ENCODE assay signal across 16 cellular contexts in the genomic region with DNA sequence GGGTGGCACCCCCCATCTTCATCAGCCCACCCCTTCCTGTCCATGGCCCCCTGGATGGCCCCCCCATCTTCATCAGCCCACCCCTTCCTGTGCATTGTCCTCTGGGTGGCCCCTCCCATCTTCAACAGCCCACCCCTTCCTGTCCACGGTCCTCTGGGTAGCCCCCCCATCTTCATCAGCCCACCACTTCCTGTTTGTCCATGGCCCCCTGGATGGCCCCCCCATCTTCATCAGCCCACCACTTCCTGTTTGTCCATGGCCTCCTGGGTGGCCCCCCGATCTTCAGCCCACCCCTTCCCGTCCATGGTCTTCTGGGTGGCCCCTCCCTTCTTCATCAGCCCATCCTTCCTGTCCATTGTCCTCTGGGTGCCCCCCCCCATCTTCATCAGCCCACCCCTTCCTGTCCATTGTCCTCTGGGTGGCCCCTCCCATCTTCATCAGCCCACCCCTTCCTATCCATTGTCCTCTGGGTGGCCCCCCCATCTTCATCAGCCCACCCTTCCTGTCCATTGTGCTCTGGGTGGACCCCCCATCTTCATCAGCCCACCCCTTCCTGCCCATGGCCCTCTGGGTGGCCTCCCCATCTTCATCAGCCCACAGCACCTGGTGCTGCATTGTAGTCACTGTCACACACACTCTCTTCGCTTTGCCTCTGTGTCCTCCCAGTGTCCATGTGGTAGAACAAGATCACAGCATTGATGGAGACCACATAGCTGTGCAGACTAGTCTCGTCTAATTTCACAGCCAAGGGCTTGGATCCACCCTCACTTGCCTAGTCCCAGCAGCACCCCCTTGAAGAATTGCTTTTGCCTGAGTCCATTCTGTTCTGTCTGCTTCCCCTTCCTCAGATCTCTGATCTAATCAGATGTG.
DNase-seq lines count a peak whose midpoint lies in the region; ATAC-seq, FAIRE-seq and TF ChIP-seq lines count a peak whose summit lies in the region.
"Had no signal": no experiment of that assay in that cellular context is flagged by ENCODE, and none has a peak within 500 bp of the region (broad histone marks: within the 10 kb centered on the region; RNA-seq: fewer than 3 reads in every experiment).

No MANE protein-coding gene starts in this region.

- no peaks in the 10 kb centered on the region for H3K9me3 Mint-ChIP-seq in CD8-positive, alpha-beta T cell
- no peaks in the 10 kb centered on the region for H3K9me3 Mint-ChIP-seq in CD4-positive, alpha-beta memory T cell
- H3K9me3 Mint-ChIP-seq in H9: no peaks in the 10 kb centered on the region

- dilution Hi-C loops in IMR-90 (cut with HindIII; ENCODE audit: low sequenced_read_pairs, unreplicated experiment): no loop called here

- CTCF ChIA-PET in CD8-positive, alpha-beta T cell (lab: Charles Lee): no interaction called here
- CTCF ChIA-PET in IMR-90 (lab: Yijun Ruan, JAX): no interaction called here
- CTCF ChIA-PET in CD4-positive, alpha-beta memory T cell (lab: Charles Lee; ENCODE audit: partially characterized antibody): no interaction called here

- H2BK15ac ChIP-seq in IMR-90 (ENCODE audit: low read depth, low read length): no peak overlapping the region
- no peak overlapping the region for H2BK15ac ChIP-seq in H9 (ENCODE audit: low read depth, low read length)

- no peaks in the 10 kb centered on the region for H3K27me3 ChIP-seq in BLaER1 treated with 17β-estradiol and CSF1 and Interleukin-3, amounts not matched to agents 10 nM and 100 nM
- H3K27me3 ChIP-seq in CD8-positive, alpha-beta T cell (ENCODE audit: insufficient read depth, low read length): no peaks in the 10 kb centered on the region
- no peaks in the 10 kb centered on the region for H3K27me3 ChIP-seq in IMR-90 (ENCODE audit: control insufficient read depth, insufficient read depth, low read length)
- no peaks in the 10 kb centered on the region for H3K27me3 ChIP-seq in bronchial epithelial cell (ENCODE audit: control insufficient read depth, insufficient read depth, low read length)
- H3K27me3 ChIP-seq in CD4-positive, alpha-beta memory T cell (ENCODE audit: insufficient read depth, low read length): no peaks in the 10 kb centered on the region
- no peaks in the 10 kb centered on the region for H3K27me3 ChIP-seq in H9 (ENCODE audit: insufficient read depth, low read length)

- H3K4me3 ChIP-seq in BLaER1 treated with 17β-estradiol and CSF1 and Interleukin-3, amounts not matched to agents 10 nM and 100 nM: no peak overlapping the region
- no peak overlapping the region for H3K4me3 ChIP-seq in CD8-positive, alpha-beta T cell (ENCODE audit: low read depth, low read length)
- no peak overlapping the region for H3K4me3 ChIP-seq in IMR-90 (ENCODE audit: insufficient read depth, low read depth, low read length)
- no peak overlapping the region for H3K4me3 ChIP-seq in bronchial epithelial cell (ENCODE audit: low read depth, low read length)
- no peak overlapping the region for H3K4me3 ChIP-seq in CD4-positive, alpha-beta memory T cell (ENCODE audit: low read length in 2 of 2)
- H3K4me3 ChIP-seq: HAP-1, K562 had no signal

- no peak overlapping the region for H2BK12ac ChIP-seq in H9 (ENCODE audit: insufficient read length, low read depth, low read length)

- H3T11ph ChIP-seq in H9 (ENCODE audit: low read length): no peak overlapping the region

- H3K18ac ChIP-seq in IMR-90 (ENCODE audit: low read depth, low read length) (no peak overlapping the region), H9 (ENCODE audit: insufficient read length, low read depth, low read length) (no peak overlapping the region)

- DNase-seq in CD8-positive, alpha-beta T cell: peak in 1 of 7 experiments; percentile 48
- no peak for DNase-seq in IMR-90
- no peak for DNase-seq in bronchial epithelial cell (ENCODE audit: low read depth)
- DNase-seq in NCI-H510A treated with DMSO at 0.1 percent for 48 hours (lab: John Stamatoyannopoulos, UW): no peak
- DNase-seq in cerebellum (ENCODE audit: low spot score): no peak
- no peak for DNase-seq in CD4-positive, alpha-beta memory T cell
- no peak for DNase-seq in H9
- DNase-seq: AML-193, NCI-H1694 treated with DMSO at 0.1 percent for 48 hours, NCI-H774, SW 1271 had no signal

- TF ChIP-seq CTCF in CD8-positive, alpha-beta T cell (IDR thresholded peaks at IDR 0.05): no peak
- no peak for TF ChIP-seq CTCF in IMR-90 (conservative IDR thresholded peaks at IDR 0.05; ENCODE audit: low read depth, low read length)
- no peak for TF ChIP-seq CTCF in bronchial epithelial cell (IDR thresholded peaks at IDR 0.05; ENCODE audit: insufficient read depth, low read length, severe bottlenecking)
- no peak for TF ChIP-seq CTCF in H9 (conservative IDR thresholded peaks at IDR 0.05)

- TF ChIP-seq POLR2A in IMR-90 (IDR thresholded peaks at IDR 0.05; ENCODE audit: low read depth, low read length): no peak

- H3K9me1 ChIP-seq in IMR-90 (ENCODE audit: insufficient read depth, low read length): peaks cover 3% of the 10 kb centered on the region; the same call in 1 of the 2 replicates

- in situ Hi-C loops in IMR-90 (cut with MboI; ENCODE audit: low sequenced_read_pairs): no loop called here

- H4K5ac ChIP-seq in IMR-90 (ENCODE audit: low read depth, low read length): no peak overlapping the region
- no peak overlapping the region for H4K5ac ChIP-seq in H9 (ENCODE audit: insufficient read length, low read depth, low read length)

- H3K27ac ChIP-seq in BLaER1 treated with 17β-estradiol and CSF1 and Interleukin-3, amounts not matched to agents 10 nM and 100 nM: peak overlapping the region in 9 of 11 experiments; percentile 35 to 76 (median 66); a peak in 16 of 22 replicates
- peak overlapping the region; percentile 4 for H3K27ac ChIP-seq in CD8-positive, alpha-beta T cell (ENCODE audit: low read depth, low read length)
- H3K27ac ChIP-seq in IMR-90 (ENCODE audit: insufficient read depth, low read length) (no peak overlapping the region), H9 (ENCODE audit: insufficient read length, low read depth, low read length) (no peak overlapping the region)
- H3K27ac ChIP-seq in CD4-positive, alpha-beta memory T cell (ENCODE audit: low read depth, low read length): no peak overlapping the region

- no peaks in the 10 kb centered on the region for H3K36me3 Mint-ChIP-seq in CD8-positive, alpha-beta T cell
- H3K36me3 Mint-ChIP-seq in CD4-positive, alpha-beta memory T cell: no peaks in the 10 kb centered on the region
- H3K36me3 Mint-ChIP-seq in H9 (ENCODE audit: insufficient read depth in 1 of 3, low read depth in 3 of 3): no peaks in the 10 kb centered on the region

- H3K23ac ChIP-seq in IMR-90 (ENCODE audit: low read depth, low read length) (no peak overlapping the region), H9 (ENCODE audit: insufficient read length, low read depth, low read length) (no peak overlapping the region)

- no TSS peak for BruUV-seq in IMR-90 (replicated peaks; lab: Mats Ljungman, UMichigan)

- peak overlapping the region; percentile 35 to 74 (median 58); a peak in 21 of 22 replicates for H3K4me2 ChIP-seq in BLaER1 treated with 17β-estradiol and CSF1 and Interleukin-3, amounts not matched to agents 10 nM and 100 nM
- H3K4me2 ChIP-seq in IMR-90 (ENCODE audit: low read depth, low read length) (no peak overlapping the region), H9 (ENCODE audit: insufficient read depth, insufficient read length, low read length) (no peak overlapping the region)

- peaks cover 0 to 36% (median 10%) of the 10 kb centered on the region in 11 experiments; a peak in 15 of 22 replicates for H3K36me3 ChIP-seq in BLaER1 treated with 17β-estradiol and CSF1 and Interleukin-3, amounts not matched to agents 10 nM and 100 nM
- H3K36me3 ChIP-seq in CD8-positive, alpha-beta T cell (ENCODE audit: insufficient read depth, low read length): no peaks in the 10 kb centered on the region
- H3K36me3 ChIP-seq in IMR-90 (ENCODE audit: control insufficient read depth, insufficient read depth, low read length) (no peaks in the 10 kb centered on the region), bronchial epithelial cell (ENCODE audit: control insufficient read depth, insufficient read depth, low read length) (no peaks in the 10 kb centered on the region)
- no peaks in the 10 kb centered on the region for H3K36me3 ChIP-seq in CD4-positive, alpha-beta memory T cell (ENCODE audit: insufficient read depth, low read length)
- H3K36me3 ChIP-seq: HAP-1 had no signal

- 92% methylated on average over 2 of the region's 5 CpGs; no CpG with 5 or more reads in 1 of the 2 experiments for WGBS in IMR-90 (ENCODE audit: extremely low coverage in 2 of 2, insufficient read length in 1 of 2), 2 experiments
- WGBS in H9 (ENCODE audit: extremely low coverage, insufficient read length, low lambda C conversion rate): no CpG with 5 or more reads among the region's 5 CpGs

- H3K4ac ChIP-seq in IMR-90 (ENCODE audit: low read depth, low read length) (no peak overlapping the region), H9 (ENCODE audit: low read depth, low read length) (no peak overlapping the region)

- H3K79me1 ChIP-seq in IMR-90 (ENCODE audit: low read depth in 1 of 2, low read length in 2 of 2): no peaks in the 10 kb centered on the region
- no peaks in the 10 kb centered on the region for H3K79me1 ChIP-seq in H9 (ENCODE audit: insufficient read depth, low read depth, low read length, poor library complexity, severe bottlenecking)

- no peak overlapping the region for H2AK5ac ChIP-seq in IMR-90 (ENCODE audit: low read depth, low read length)
- H2AK5ac ChIP-seq in H9 (ENCODE audit: insufficient read length, low read length): no peak overlapping the region

- intact Hi-C loops in CD8-positive, alpha-beta T cell (cut with DNase I, micrococcal nuclease): no loop called here
- intact Hi-C loops in IMR-90 (cut with micrococcal nuclease): no loop called here
- intact Hi-C loops in CD4-positive, alpha-beta memory T cell (cut with micrococcal nuclease): no loop called here

- H3K14ac ChIP-seq in IMR-90 (replicated peaks; ENCODE audit: low read depth, low read length) (no peak overlapping the region), H9 (ENCODE audit: insufficient read depth, low read length) (no peak overlapping the region)

- peak; percentile 7 for FAIRE-seq in bronchial epithelial cell (lab: Jason Lieb, UNC)
- FAIRE-seq: RCC 7860 had no signal

- H4K20me1 ChIP-seq in BLaER1 treated with 17β-estradiol and CSF1 and Interleukin-3, amounts not matched to agents 10 nM and 100 nM: peaks cover 0 to 55% (median 8%) of the 10 kb centered on the region in 11 experiments; a peak in 7 of 22 replicates
- no peaks in the 10 kb centered on the region; the same call in none of the 2 replicates for H4K20me1 ChIP-seq in IMR-90 (ENCODE audit: insufficient read depth, low read length)
- no peaks in the 10 kb centered on the region for H4K20me1 ChIP-seq in H9 (ENCODE audit: control insufficient read depth, insufficient read depth, insufficient read length)

- H4K91ac ChIP-seq in IMR-90 (ENCODE audit: insufficient read depth, low read depth, low read length): no peak overlapping the region
- H4K91ac ChIP-seq in H9 (ENCODE audit: insufficient read length, low read depth, low read length): no peak overlapping the region

- POLR2A ChIA-PET in CD8-positive, alpha-beta T cell (lab: Charles Lee): no interaction called here
- POLR2A ChIA-PET in IMR-90 (lab: Charles Lee; ENCODE audit: unreplicated experiment): no interaction called here
- POLR2A ChIA-PET in CD4-positive, alpha-beta memory T cell (lab: Charles Lee; ENCODE audit: partially characterized antibody): interaction anchor here (0.7 kb wide), 1 partner anchor 14 kb away, joined by 3 read pairs; no protein-coding TSS in a partner anchor

- no peaks in the 10 kb centered on the region for H3K23me2 ChIP-seq in H9 (ENCODE audit: insufficient read length, low read depth, low read length, poor library complexity, severe bottlenecking)

- peak overlapping the region in 9 of 11 experiments; percentile 6 to 58 (median 48); a peak in 13 of 22 replicates for H3K9ac ChIP-seq in BLaER1 treated with 17β-estradiol and CSF1 and Interleukin-3, amounts not matched to agents 10 nM and 100 nM
- H3K9ac ChIP-seq in IMR-90 (ENCODE audit: low read depth, low read length) (no peak overlapping the region), H9 (ENCODE audit: extremely low read depth, insufficient read length, low read length) (no peak overlapping the region)

- no peak overlapping the region for H3K4me3 Mint-ChIP-seq in CD8-positive, alpha-beta T cell
- H3K4me3 Mint-ChIP-seq in CD4-positive, alpha-beta memory T cell: no peak overlapping the region
- no peak overlapping the region for H3K4me3 Mint-ChIP-seq in H9

- H2AFZ ChIP-seq in IMR-90 (replicated peaks; ENCODE audit: low read length, poor library complexity) (no peak overlapping the region), H9 (ENCODE audit: low read length) (no peak overlapping the region)

- H3K56ac ChIP-seq in IMR-90 (ENCODE audit: extremely low read depth, insufficient read depth, low read length) (no peak overlapping the region), H9 (ENCODE audit: insufficient read length, low read depth, low read length) (no peak overlapping the region)

- no peak overlapping the region for H2BK120ac ChIP-seq in IMR-90 (ENCODE audit: low read depth, low read length)
- H2BK120ac ChIP-seq in H9 (ENCODE audit: low read depth, low read length, poor library complexity, severe bottlenecking): no peak overlapping the region

- H3K27me3 Mint-ChIP-seq in CD8-positive, alpha-beta T cell (ENCODE audit: low read depth): peaks cover 2% of the 10 kb centered on the region
- H3K27me3 Mint-ChIP-seq in CD4-positive, alpha-beta memory T cell: peaks cover 0 to 4% of the 10 kb centered on the region in 2 donors
- H3K27me3 Mint-ChIP-seq in H9 (ENCODE audit: low read depth): no peaks in the 10 kb centered on the region

- no peak overlapping the region for H3K27ac Mint-ChIP-seq in CD8-positive, alpha-beta T cell
- no peak overlapping the region for H3K27ac Mint-ChIP-seq in CD4-positive, alpha-beta memory T cell
- H3K27ac Mint-ChIP-seq in H9: no peak overlapping the region

- H3K4me1 ChIP-seq in BLaER1 treated with 17β-estradiol and CSF1 and Interleukin-3, amounts not matched to agents 10 nM and 100 nM: peaks cover 25 to 68% (median 61%) of the 10 kb centered on the region in 10 experiments
- peaks cover 17% of the 10 kb centered on the region for H3K4me1 ChIP-seq in CD8-positive, alpha-beta T cell (ENCODE audit: insufficient read depth, low read length)
- H3K4me1 ChIP-seq in IMR-90 (ENCODE audit: control insufficient read depth, insufficient read depth, low read length): no peaks in the 10 kb centered on the region
- H3K4me1 ChIP-seq in CD4-positive, alpha-beta memory T cell (ENCODE audit: insufficient read depth, low read length): peaks cover 4% of the 10 kb centered on the region
- H3K4me1 ChIP-seq in H9 (ENCODE audit: insufficient read depth, low read length): no peaks in the 10 kb centered on the region
- H3K4me1 ChIP-seq: HAP-1 had no signal

- no peak for TF ChIP-seq RAD21 in IMR-90 (IDR thresholded peaks at IDR 0.05; ENCODE audit: low read length)

- H3K9me3 ChIP-seq in BLaER1 treated with 17β-estradiol and CSF1 and Interleukin-3, amounts not matched to agents 10 nM and 100 nM (replicated peaks in 1 of 11): peaks cover 0 to 7% (median 0%) of the 10 kb centered on the region in 11 experiments; a peak in 1 of 22 replicates
- no peaks in the 10 kb centered on the region for H3K9me3 ChIP-seq in CD8-positive, alpha-beta T cell (ENCODE audit: low read length)
- H3K9me3 ChIP-seq in IMR-90 (ENCODE audit: control insufficient read depth, insufficient read depth, low read length) (no peaks in the 10 kb centered on the region), H9 (ENCODE audit: control insufficient read depth, low read depth, low read length) (no peaks in the 10 kb centered on the region)
- H3K9me3 ChIP-seq in CD4-positive, alpha-beta memory T cell (ENCODE audit: control insufficient read depth in 1 of 2, low read length in 2 of 2): no peaks in the 10 kb centered on the region
- H3K9me3 ChIP-seq: HAP-1 had no signal

- H2AK9ac ChIP-seq in IMR-90 (replicated peaks; ENCODE audit: low read depth, low read length, poor library complexity): peak overlapping the region; percentile 50

- no peaks in the 10 kb centered on the region for H3K79me2 ChIP-seq in H9 (ENCODE audit: insufficient read depth, low read length)

- H4K8ac ChIP-seq in IMR-90 (ENCODE audit: low read depth in 2 of 2, low read length in 2 of 2) (no peak overlapping the region), H9 (replicated peaks; ENCODE audit: insufficient read length, low read depth, low read length) (no peak overlapping the region)

- H2BK5ac ChIP-seq in IMR-90 (ENCODE audit: low read depth, low read length, poor library complexity, severe bottlenecking) (no peak overlapping the region), H9 (ENCODE audit: insufficient read length, low read length) (no peak overlapping the region)

- peak; percentile 64 for ATAC-seq in CD8-positive, alpha-beta T cell
- no peak for ATAC-seq in IMR-90 (ENCODE audit: low read depth)
- ATAC-seq: K562, Right ventricle myocardium inferior had no signal

- H3K4me1 Mint-ChIP-seq in CD8-positive, alpha-beta T cell (ENCODE audit: low read depth): peaks cover 15% of the 10 kb centered on the region
- H3K4me1 Mint-ChIP-seq in CD4-positive, alpha-beta memory T cell: peaks cover 0 to 5% (median 2%) of the 10 kb centered on the region in 4 donors
- no peaks in the 10 kb centered on the region for H3K4me1 Mint-ChIP-seq in H9

- H2BK20ac ChIP-seq in IMR-90 (ENCODE audit: low read depth, low read length): no peak overlapping the region
- H2BK20ac ChIP-seq in H9 (ENCODE audit: low read depth, low read length, poor library complexity, severe bottlenecking): no peak overlapping the region

Comparison
In these comparisons a context has a peak if more than half of its experiments do, and no peak if none do; other contexts are left out.
1. H3K27ac ChIP-seq: peak in BLaER1 treated with 17β-estradiol and CSF1 and Interleukin-3, amounts not matched to agents 10 nM and 100 nM (9 of 11) and CD8-positive, alpha-beta T cell (single experiment); none in IMR-90 (single experiment), CD4-positive, alpha-beta memory T cell (single experiment) and H9 (single experiment).
2. H3K4me2 ChIP-seq: peak in BLaER1 treated with 17β-estradiol and CSF1 and Interleukin-3, amounts not matched to agents 10 nM and 100 nM (11 of 11); none in IMR-90 (single experiment) and H9 (single experiment).
3. H3K9ac ChIP-seq: peak in BLaER1 treated with 17β-estradiol and CSF1 and Interleukin-3, amounts not matched to agents 10 nM and 100 nM (9 of 11); none in IMR-90 (single experiment) and H9 (single experiment).